ENCODE assay signal across 1 cellular context in the genomic region with DNA sequence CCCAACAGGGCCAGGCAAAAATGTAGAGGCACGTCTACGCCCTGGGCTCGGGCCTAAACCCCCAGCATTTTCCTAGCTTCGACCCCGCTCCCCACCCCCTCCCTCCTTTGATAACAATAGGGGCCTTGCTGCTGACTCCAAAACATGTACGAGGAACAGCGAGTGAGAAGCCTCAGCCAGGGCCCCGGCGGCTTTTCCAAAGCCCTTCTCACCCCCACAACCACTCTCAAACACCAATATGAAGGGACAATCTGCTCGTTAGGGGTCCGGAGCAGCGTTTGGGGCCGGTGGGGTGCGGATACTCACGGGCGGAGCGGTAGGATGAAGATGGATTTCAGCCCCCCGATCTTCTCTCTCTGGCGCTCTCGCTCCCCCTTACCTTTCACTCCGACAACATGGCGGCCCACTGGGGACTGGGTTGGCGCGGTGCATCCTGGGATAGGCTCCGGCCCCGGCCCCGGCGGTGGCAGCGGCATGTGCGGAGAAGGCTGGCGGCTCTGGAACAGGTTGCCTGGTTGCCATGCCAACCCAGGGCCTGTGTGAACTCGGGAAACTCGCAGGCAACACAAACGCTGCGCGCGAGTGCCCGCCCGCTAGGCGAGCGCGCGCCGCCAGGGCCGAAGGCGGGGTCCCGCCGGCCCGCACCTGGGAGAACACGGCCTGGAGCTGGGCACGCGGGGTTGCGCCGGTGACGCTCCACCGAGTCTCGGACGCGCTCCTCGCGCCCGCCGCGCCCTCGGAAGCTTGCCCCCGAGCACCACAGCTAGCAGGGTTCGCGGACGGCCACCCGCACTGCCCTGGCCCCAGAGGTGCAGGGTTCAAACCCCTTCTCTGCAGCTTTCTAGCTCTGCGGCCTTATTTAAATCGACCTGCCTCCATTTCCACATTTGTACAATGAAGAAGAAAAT.
TF ChIP-seq lines count a peak whose summit lies in the region.

A gene with protein sequence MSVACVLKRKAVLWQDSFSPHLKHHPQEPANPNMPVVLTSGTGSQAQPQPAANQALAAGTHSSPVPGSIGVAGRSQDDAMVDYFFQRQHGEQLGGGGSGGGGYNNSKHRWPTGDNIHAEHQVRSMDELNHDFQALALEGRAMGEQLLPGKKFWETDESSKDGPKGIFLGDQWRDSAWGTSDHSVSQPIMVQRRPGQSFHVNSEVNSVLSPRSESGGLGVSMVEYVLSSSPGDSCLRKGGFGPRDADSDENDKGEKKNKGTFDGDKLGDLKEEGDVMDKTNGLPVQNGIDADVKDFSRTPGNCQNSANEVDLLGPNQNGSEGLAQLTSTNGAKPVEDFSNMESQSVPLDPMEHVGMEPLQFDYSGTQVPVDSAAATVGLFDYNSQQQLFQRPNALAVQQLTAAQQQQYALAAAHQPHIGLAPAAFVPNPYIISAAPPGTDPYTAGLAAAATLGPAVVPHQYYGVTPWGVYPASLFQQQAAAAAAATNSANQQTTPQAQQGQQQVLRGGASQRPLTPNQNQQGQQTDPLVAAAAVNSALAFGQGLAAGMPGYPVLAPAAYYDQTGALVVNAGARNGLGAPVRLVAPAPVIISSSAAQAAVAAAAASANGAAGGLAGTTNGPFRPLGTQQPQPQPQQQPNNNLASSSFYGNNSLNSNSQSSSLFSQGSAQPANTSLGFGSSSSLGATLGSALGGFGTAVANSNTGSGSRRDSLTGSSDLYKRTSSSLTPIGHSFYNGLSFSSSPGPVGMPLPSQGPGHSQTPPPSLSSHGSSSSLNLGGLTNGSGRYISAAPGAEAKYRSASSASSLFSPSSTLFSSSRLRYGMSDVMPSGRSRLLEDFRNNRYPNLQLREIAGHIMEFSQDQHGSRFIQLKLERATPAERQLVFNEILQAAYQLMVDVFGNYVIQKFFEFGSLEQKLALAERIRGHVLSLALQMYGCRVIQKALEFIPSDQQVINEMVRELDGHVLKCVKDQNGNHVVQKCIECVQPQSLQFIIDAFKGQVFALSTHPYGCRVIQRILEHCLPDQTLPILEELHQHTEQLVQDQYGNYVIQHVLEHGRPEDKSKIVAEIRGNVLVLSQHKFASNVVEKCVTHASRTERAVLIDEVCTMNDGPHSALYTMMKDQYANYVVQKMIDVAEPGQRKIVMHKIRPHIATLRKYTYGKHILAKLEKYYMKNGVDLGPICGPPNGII (minus strand): TSS at position 408 of the 908 bp plus-strand sequence. CDS start 6,151 bp downstream, outside the sequence.

TF ChIP-seq in HepG2, 621 proteins besides CTCF, POLR2A, EP300 and RAD21 (continued from another document):
- TF ChIP-seq, protein P1, sequence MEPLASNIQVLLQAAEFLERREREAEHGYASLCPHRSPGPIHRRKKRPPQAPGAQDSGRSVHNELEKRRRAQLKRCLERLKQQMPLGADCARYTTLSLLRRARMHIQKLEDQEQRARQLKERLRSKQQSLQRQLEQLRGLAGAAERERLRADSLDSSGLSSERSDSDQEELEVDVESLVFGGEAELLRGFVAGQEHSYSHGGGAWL (CRISPR knock-in tag; IDR thresholded peaks at IDR 0.05), result peak; percentile 60
- no peak for TF ChIP-seq NR3C1 (CRISPR knock-in tag; IDR thresholded peaks at IDR 0.05)
TF ChIP-seq in HepG2: peak in this region for 254.
